In the genomic region with DNA sequence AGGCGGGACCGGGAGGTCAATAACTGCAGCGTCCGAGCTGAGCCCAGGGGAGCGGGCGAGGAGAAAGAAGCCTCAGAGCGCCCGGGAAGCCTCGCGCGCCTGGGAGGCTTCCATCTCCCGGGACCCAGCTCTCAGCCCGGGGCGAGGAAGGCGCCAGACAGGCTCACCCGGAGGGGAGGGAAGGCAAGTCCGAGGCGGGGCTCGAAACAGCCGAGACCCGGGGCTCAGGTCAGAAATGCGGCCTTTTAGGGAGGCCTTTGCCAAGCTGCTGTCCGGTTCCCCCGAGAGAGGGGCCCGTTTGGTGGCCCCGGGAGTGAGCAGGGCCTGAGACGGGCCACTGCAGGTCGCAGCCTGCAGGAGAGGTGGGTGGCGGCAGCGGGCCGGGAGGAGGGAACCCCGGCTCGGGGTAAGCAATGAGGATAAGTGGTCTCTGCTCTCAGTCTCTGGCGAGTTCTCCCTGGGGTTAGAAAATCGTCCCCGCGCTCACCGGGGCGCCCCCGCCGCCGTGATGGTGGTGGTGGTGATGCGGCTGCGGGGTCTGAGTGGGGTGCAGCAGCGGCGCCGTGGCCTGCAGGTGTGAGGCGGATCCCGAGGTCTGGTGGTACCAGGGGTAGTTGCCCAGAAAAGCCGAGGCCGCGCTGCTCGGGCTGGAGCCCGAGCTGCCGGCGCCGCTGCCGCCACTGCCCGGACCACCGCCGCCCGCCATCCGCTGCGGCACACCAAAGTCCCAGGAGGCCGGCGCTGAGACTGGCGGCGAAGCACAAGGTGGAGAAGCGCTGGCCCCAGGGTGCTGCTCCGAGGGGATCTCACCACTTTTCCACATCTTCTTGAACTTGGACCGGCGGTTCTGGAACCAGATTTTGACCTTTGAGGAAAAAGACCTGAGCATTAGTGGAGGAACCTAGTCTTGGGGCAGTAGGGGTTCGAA, we compare ENCODE assay signal across 9 cellular contexts. TPM values are rescaled to one million over a fixed set of nuclear protein-coding genes. Genes with fewer than 3 reads are reported as not detected.
DNase-seq lines count a peak whose midpoint lies in the region; ATAC-seq, FAIRE-seq and TF ChIP-seq lines count a peak whose summit lies in the region.
"Had no signal": no experiment of that assay in that cellular context is flagged by ENCODE, and none has a peak within 500 bp of the region (broad histone marks: within the 10 kb centered on the region; RNA-seq: fewer than 3 reads in every experiment).

No MANE protein-coding gene starts in this region.

- no peak for TF ChIP-seq EP300 in K562 (IDR thresholded peaks at IDR 0.05; ENCODE audit: low read length)

- no peaks in the 10 kb centered on the region for H3K9me3 ChIP-seq in CD8-positive, alpha-beta memory T cell (ENCODE audit: low read length)
- H3K9me3 ChIP-seq in K562 (replicated peaks; ENCODE audit: control insufficient read depth, insufficient read depth, low read depth, low read length), result no peaks in the 10 kb centered on the region
- no peaks in the 10 kb centered on the region for H3K9me3 ChIP-seq in breast epithelium

- H3K4me2 ChIP-seq in K562 (ENCODE audit: insufficient read depth, low read length), result no peak overlapping the region

- TF ChIP-seq CTCF in K562 (IDR thresholded peaks at IDR 0.05 in 2 of 3, conservative IDR thresholded peaks at IDR 0.05 in 1 of 3; ENCODE audit: insufficient read depth in 2 of 3, low read depth in 1 of 3, low read length in 3 of 3) (no peak), nephron progenitor cell (IDR thresholded peaks at IDR 0.05) (no peak), breast epithelium (IDR thresholded peaks at IDR 0.05) (no peak)

- CTCF ChIA-PET in CD8-positive, alpha-beta memory T cell (lab: Charles Lee), result interaction anchor here (0.9 to 2.1 kb wide), 4 partner anchors 9 to 527 kb away, joined by 3 to 11 read pairs (median 7); no protein-coding TSS in a partner anchor
- CTCF ChIA-PET in K562 (lab: Yijun Ruan, JAX; ENCODE audit: low intra/inter-chr PET ratio), result no interaction called here

- H3K4me1 ChIP-seq in CD8-positive, alpha-beta memory T cell (ENCODE audit: insufficient read depth, low read length), result peaks cover 78% of the 10 kb centered on the region
- H3K4me1 ChIP-seq in K562 (replicated peaks in 1 of 2; ENCODE audit: control insufficient read depth in 2 of 2, insufficient read depth in 2 of 2, low read length in 2 of 2) (peaks cover 23 to 63% of the 10 kb centered on the region in 2 experiments), breast epithelium (peaks cover 24 to 34% of the 10 kb centered on the region in 2 donors)

- H3K36me3 ChIP-seq in CD8-positive, alpha-beta memory T cell (ENCODE audit: insufficient read depth, low read length), result no peaks in the 10 kb centered on the region
- no peaks in the 10 kb centered on the region for H3K36me3 ChIP-seq in K562 (ENCODE audit: control insufficient read depth, insufficient read depth, low read length)
- no peaks in the 10 kb centered on the region for H3K36me3 ChIP-seq in breast epithelium

- FAIRE-seq in K562 (lab: Jason Lieb, UNC), result no peak

- peak overlapping the region; percentile 27 to 93 (median 83) for H3K4me3 Mint-ChIP-seq in CD8-positive, alpha-beta memory T cell
- H3K4me3 Mint-ChIP-seq in nephron progenitor cell, result peak overlapping the region; percentile 80

- peaks cover 98% of the 10 kb centered on the region for H3K27me3 ChIP-seq in CD8-positive, alpha-beta memory T cell (ENCODE audit: insufficient read depth, low read length, poor library complexity, severe bottlenecking)
- H3K27me3 ChIP-seq in K562 (ENCODE audit: control insufficient read depth in 2 of 2, insufficient read depth in 2 of 2, low read length in 2 of 2), result no peaks in the 10 kb centered on the region; a peak in 1 of 5 replicates
- peaks cover 29 to 100% of the 10 kb centered on the region in 2 donors for H3K27me3 ChIP-seq in breast epithelium

- no peak overlapping the region for H2AFZ ChIP-seq in K562 (ENCODE audit: low read depth, low read length)

- H3K9ac ChIP-seq in K562 (ENCODE audit: insufficient read depth in 1 of 2, low read depth in 2 of 2, low read length in 2 of 2), result peak overlapping the region in 1 of 2 experiments; percentile 20; a peak in 1 of 4 replicates

- H3K27ac ChIP-seq in CD8-positive, alpha-beta memory T cell (ENCODE audit: low read depth, low read length), result no peak overlapping the region
- no peak overlapping the region for H3K27ac ChIP-seq in K562 (ENCODE audit: extremely low read depth, low read depth, low read length)
- no peak overlapping the region for H3K27ac ChIP-seq in breast epithelium

- in situ Hi-C loops in K562 (cut with MboI), result loop anchor here (25.0 kb wide), 1 partner anchor 1138 kb away; no protein-coding TSS in a partner anchor

- no TSS peak for BruUV-seq in K562 (replicated peaks; lab: Mats Ljungman, UMichigan)

- peak in 1 of 5 donors; percentile 16 for DNase-seq in CD8-positive, alpha-beta memory T cell
- DNase-seq in HK-2 (ENCODE audit: unreplicated experiment) (peak; percentile 40), K562 (ENCODE audit: extremely low read depth in 1 of 4, low spot score in 3 of 4) (no peak), nephron progenitor cell (peak; percentile 62), breast epithelium (ENCODE audit: low spot score in 2 of 2) (no peak), NCI-H446 treated with DMSO at 0.1 percent for 48 hours (lab: John Stamatoyannopoulos, UW) (no peak)

- POLR2A ChIA-PET in CD8-positive, alpha-beta memory T cell (lab: Charles Lee), result interaction anchor here (0.6 to 2.1 kb wide), 2 partner anchors 12 kb away, joined by 3 to 6 read pairs; no protein-coding TSS in a partner anchor
- POLR2A ChIA-PET in K562 (lab: Yijun Ruan, JAX), result interaction anchor here (0.6 to 2.4 kb wide), 5 partner anchors 12 to 1152 kb away, joined by 3 to 14 read pairs (median 3); a partner anchor contains a TSS

- peaks cover 52 to 72% (median 61%) of the 10 kb centered on the region in 3 donors for H3K4me1 Mint-ChIP-seq in CD8-positive, alpha-beta memory T cell
- peaks cover 69% of the 10 kb centered on the region for H3K4me1 Mint-ChIP-seq in nephron progenitor cell

- H4K20me1 ChIP-seq in K562 (replicated peaks; ENCODE audit: control insufficient read depth, insufficient read depth, low read length), result no peaks in the 10 kb centered on the region

- TF ChIP-seq RAD21 in K562 (CRISPR knock-in tag; conservative IDR thresholded peaks at IDR 0.05 in 1 of 2, IDR thresholded peaks at IDR 0.05 in 1 of 2), result no peak

- WGBS in K562 (ENCODE audit: insufficient coverage, low coverage, missing lambda C conversion rate), result 97% methylated on average over 39 of the region's 73 CpGs

- no peaks in the 10 kb centered on the region for H3K9me1 ChIP-seq in K562 (ENCODE audit: control insufficient read depth, insufficient read depth, low read length)

- peaks cover 0 to 2% (median under 1%) of the 10 kb centered on the region in 3 donors for H3K36me3 Mint-ChIP-seq in CD8-positive, alpha-beta memory T cell
- H3K36me3 Mint-ChIP-seq in nephron progenitor cell (ENCODE audit: low read depth), result no peaks in the 10 kb centered on the region

- intact Hi-C loops in K562 (cut with micrococcal nuclease) (loop anchor here (10.0 kb wide), 1 partner anchor 176 kb away; a partner anchor contains a TSS), breast epithelium (cut with DNase I; ENCODE audit: low total_unique reads) (no loop called here)

- H3K4me3 ChIP-seq in CD8-positive, alpha-beta memory T cell (ENCODE audit: low read length), result no peak overlapping the region
- H3K4me3 ChIP-seq in K562, result no peak overlapping the region
- peak overlapping the region in 1 of 3 donors; percentile 2 for H3K4me3 ChIP-seq in breast epithelium

- ATAC-seq in K562 (no peak), GM18858 (IDR thresholded peaks at IDR 0.05; ENCODE audit: unreplicated experiment) (no peak), GM21381 (IDR thresholded peaks at IDR 0.05; ENCODE audit: unreplicated experiment) (no peak)

- peaks cover 77 to 81% of the 10 kb centered on the region in 2 donors for H3K27me3 Mint-ChIP-seq in CD8-positive, alpha-beta memory T cell
- peaks cover 95% of the 10 kb centered on the region for H3K27me3 Mint-ChIP-seq in nephron progenitor cell (ENCODE audit: low read depth, poor library complexity)

- peaks cover 0 to 15% (median 4%) of the 10 kb centered on the region in 5 donors for H3K9me3 Mint-ChIP-seq in CD8-positive, alpha-beta memory T cell
- H3K9me3 Mint-ChIP-seq in nephron progenitor cell, result no peaks in the 10 kb centered on the region

- H3K79me2 ChIP-seq in K562 (ENCODE audit: control insufficient read depth, insufficient read depth, low read length), result no peaks in the 10 kb centered on the region

- peak overlapping the region in 3 of 8 donors; percentile 53 to 66 (median 58) for H3K27ac Mint-ChIP-seq in CD8-positive, alpha-beta memory T cell
- H3K27ac Mint-ChIP-seq in nephron progenitor cell, result no peak overlapping the region

- no peak for TF ChIP-seq POLR2A in K562 (conservative IDR thresholded peaks at IDR 0.05)
- TF ChIP-seq POLR2A in breast epithelium (IDR thresholded peaks at IDR 0.05), result no peak

RNA-seq across cellular contexts. Expression of a gene that starts 2.4 kb away (rescaled TPM):
- under 1 TPM in 1 of 2 experiments, not detected in 1; 0.16 TPM for total RNA-seq in CD8-positive, alpha-beta memory T cell
- polyA plus RNA-seq in CD8-positive, alpha-beta memory T cell, result not detected
- 0.76 and 1.6 TPM in 2 replicates for total RNA-seq in K562 (2011; cell fraction: chromatin; rRNA removed; ENCODE audit: low replicate concordance)
- 1.2 and 1.5 TPM in 2 replicates for total RNA-seq in K562 (2011; cell fraction: nucleolus; rRNA removed)
- total RNA-seq in K562 (2011; cell fraction: nucleoplasm; rRNA removed), result 1.8 and 2.1 TPM in 2 replicates
- 0.86 and 1.7 TPM in 2 replicates for total RNA-seq in K562 (2014; rRNA removed)
- 0.15 and 0.29 TPM in 2 replicates for total RNA-seq in K562 (2014; rRNA removed; fragmentation: Illumina TruSeq; extraction: Trizol)
- 0.51 and 0.64 TPM in 2 replicates for total RNA-seq in K562 (2015; rRNA removed; fragmentation: Illumina TruSeq; extraction: Trizol)
- 3.6 and 4.3 TPM in 2 replicates for total RNA-seq in K562 (2021)
- polyA plus RNA-seq in K562 (2011; rRNA removed), result 0.14 and 0.31 TPM in 2 replicates
- 0.13 and 0.67 TPM in 2 replicates for polyA plus RNA-seq in K562 (2011; cell fraction: cytosol; rRNA removed)
- 0.83 and 1.8 TPM in 2 replicates for polyA plus RNA-seq in K562 (2011; cell fraction: nucleus; rRNA removed)
- 2.1 and 9.9 TPM in 2 replicates for polyA plus RNA-seq in K562 (2012)
- 1.4 and 2.0 TPM in 2 replicates for polyA plus RNA-seq in K562 (2014; fragmentation: Illumina TruSeq; extraction: Trizol)
- 1 to 10 TPM in 1 of 2 experiments, under 1 TPM in 1; 0.49 to 2.1 TPM for polyA plus RNA-seq in K562 (2014; fragmentation: Nextera tagmentation; extraction: Ambion mirVana)
- 2.0 and 2.9 TPM in 2 replicates for polyA plus RNA-seq in K562 (2014; rRNA removed)
- not detected in 2 replicates for polyA minus RNA-seq in K562 (2011; rRNA and poly(A)+ RNA removed)
- polyA minus RNA-seq in K562 (2011; cell fraction: cytosol; rRNA and poly(A)+ RNA removed), result 0.48 and 1.0 TPM in 2 replicates
- 0.44 and 0.54 TPM in 2 replicates for polyA minus RNA-seq in K562 (2011; cell fraction: nucleus; rRNA and poly(A)+ RNA removed)
- total RNA-seq in breast epithelium, result under 1 TPM in 1 of 3 donors, not detected in 2; 0.44 TPM
- total RNA-seq: activated CD8-positive, alpha-beta memory T cell treated with anti-CD3 and anti-CD28 coated beads for 36 hours had no signal

RNA-seq across cellular contexts. Expression of a gene that starts 15.0 kb away (rescaled TPM):
- not detected for total RNA-seq in CD8-positive, alpha-beta memory T cell
- not detected for polyA plus RNA-seq in CD8-positive, alpha-beta memory T cell
- 20.0 and 37.1 TPM in 2 replicates for total RNA-seq in K562 (2011; cell fraction: chromatin; rRNA removed; ENCODE audit: low replicate concordance)
- total RNA-seq in K562 (2011; cell fraction: nucleolus; rRNA removed), result 24.7 and 25.5 TPM in 2 replicates
- 16.4 and 21.0 TPM in 2 replicates for total RNA-seq in K562 (2011; cell fraction: nucleoplasm; rRNA removed)
- total RNA-seq in K562 (2014; rRNA removed), result 9.6 and 11.1 TPM in 2 replicates
- total RNA-seq in K562 (2014; rRNA removed; fragmentation: Illumina TruSeq; extraction: Trizol), result 5.4 and 6.3 TPM in 2 replicates
- 9.8 and 9.9 TPM in 2 replicates for total RNA-seq in K562 (2015; rRNA removed; fragmentation: Illumina TruSeq; extraction: Trizol)
- 16.1 and 19.0 TPM in 2 replicates for total RNA-seq in K562 (2021)
- 8.0 and 13.5 TPM in 2 replicates for polyA plus RNA-seq in K562 (2011; rRNA removed)
- polyA plus RNA-seq in K562 (2011; cell fraction: cytosol; rRNA removed), result 12.3 and 14.0 TPM in 2 replicates
- 69.1 and 75.6 TPM in 2 replicates for polyA plus RNA-seq in K562 (2011; cell fraction: nucleus; rRNA removed)
- 12.3 and 39.4 TPM in 2 replicates for polyA plus RNA-seq in K562 (2012)
- polyA plus RNA-seq in K562 (2014; fragmentation: Illumina TruSeq; extraction: Trizol), result 13.6 and 15.6 TPM in 2 replicates
- 1 to 10 TPM; 1.9 to 2.0 TPM for polyA plus RNA-seq in K562 (2014; fragmentation: Nextera tagmentation; extraction: Ambion mirVana)
- polyA plus RNA-seq in K562 (2014; rRNA removed), result 26.2 and 26.5 TPM in 2 replicates
- 2.3 and 4.3 TPM in 2 replicates for polyA minus RNA-seq in K562 (2011; rRNA and poly(A)+ RNA removed)
- polyA minus RNA-seq in K562 (2011; cell fraction: cytosol; rRNA and poly(A)+ RNA removed), result 4.1 and 9.0 TPM in 2 replicates
- polyA minus RNA-seq in K562 (2011; cell fraction: nucleus; rRNA and poly(A)+ RNA removed), result 13.7 and 28.1 TPM in 2 replicates
- total RNA-seq in breast epithelium, result under 1 TPM in 1 of 3 donors, not detected in 2; 0.29 TPM
- total RNA-seq: activated CD8-positive, alpha-beta memory T cell treated with anti-CD3 and anti-CD28 coated beads for 36 hours had no signal

Comparison
In these comparisons a context has a peak if more than half of its experiments do, and no peak if none do; other contexts are left out.
1. DNase-seq: peak in HK-2 (single experiment) and nephron progenitor cell (single experiment); none in K562 (0 of 4), breast epithelium (0 of 2) and NCI-H446 treated with DMSO at 0.1 percent for 48 hours (single experiment).
2. RNA of a gene that starts 15.0 kb away (total RNA-seq): 5.4 to 37.1 TPM in K562; not detected in CD8-positive, alpha-beta memory T cell and 0.29 TPM in breast epithelium; every median in the first group is over 4 times any median in the second.